1 cellular context compared by ENCODE assay signal in the genomic region with DNA sequence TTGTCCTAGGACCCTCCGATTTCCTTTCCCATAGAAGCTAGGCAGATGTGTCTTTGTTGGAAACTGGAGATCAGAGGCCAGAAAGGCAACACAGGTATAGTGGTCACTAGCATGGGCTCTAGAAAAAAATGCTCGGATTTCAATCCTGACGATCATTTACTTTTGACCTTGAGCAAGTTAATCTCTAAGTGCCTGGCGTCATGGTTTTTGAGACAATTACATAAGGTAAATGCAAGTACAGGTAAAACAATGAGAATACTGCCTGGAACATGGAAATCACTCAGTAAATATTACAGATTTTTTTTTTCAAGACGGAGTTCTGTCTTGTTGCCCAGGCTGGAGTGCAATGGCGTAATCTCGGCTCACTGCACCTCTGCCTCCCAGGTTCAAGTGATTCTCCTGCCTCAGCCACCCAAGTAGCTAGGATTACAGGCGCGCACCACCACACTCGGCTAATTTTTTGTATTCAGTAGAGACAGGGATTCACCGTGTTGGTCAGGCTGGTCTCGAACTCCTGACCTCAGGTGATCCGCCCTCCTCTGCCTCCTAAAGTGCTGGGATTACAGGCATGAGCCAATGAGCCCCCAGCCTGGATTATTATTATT.
TF ChIP-seq lines count a peak whose summit lies in the region.

No MANE protein-coding gene starts in this region.

TF ChIP-seq in HepG2, 621 proteins besides CTCF, POLR2A, EP300 and RAD21 (continued from another document and continues in another):
- TF ChIP-seq, protein P1, sequence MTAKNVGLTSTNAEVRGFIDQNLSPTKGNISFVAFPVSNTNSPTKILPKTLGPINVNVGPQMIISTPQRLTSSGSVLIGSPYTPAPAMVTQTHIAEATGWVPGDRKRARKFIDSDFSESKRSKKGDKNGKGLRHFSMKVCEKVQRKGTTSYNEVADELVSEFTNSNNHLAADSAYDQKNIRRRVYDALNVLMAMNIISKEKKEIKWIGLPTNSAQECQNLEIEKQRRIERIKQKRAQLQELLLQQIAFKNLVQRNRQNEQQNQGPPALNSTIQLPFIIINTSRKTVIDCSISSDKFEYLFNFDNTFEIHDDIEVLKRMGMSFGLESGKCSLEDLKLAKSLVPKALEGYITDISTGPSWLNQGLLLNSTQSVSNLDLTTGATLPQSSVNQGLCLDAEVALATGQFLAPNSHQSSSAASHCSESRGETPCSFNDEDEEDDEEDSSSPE (CRISPR knock-in tag; IDR thresholded peaks at IDR 0.05): 0 out of 2 replicates have a peak, but pooled peaks have one; percentile 1
- TF ChIP-seq HIVEP1 (CRISPR knock-in tag; IDR thresholded peaks at IDR 0.05) (no peak), SNAPC2 (CRISPR knock-in tag; IDR thresholded peaks at IDR 0.05) (no peak), ZNF530 (CRISPR knock-in tag; IDR thresholded peaks at IDR 0.05; ENCODE audit: low read depth) (no peak), PHF20 (CRISPR knock-in tag; IDR thresholded peaks at IDR 0.05) (no peak), SKI (IDR thresholded peaks at IDR 0.05; ENCODE audit: partially characterized antibody) (no peak), ZNF350 (CRISPR knock-in tag; IDR thresholded peaks at IDR 0.05; ENCODE audit: borderline replicate concordance, low read depth) (no peak), KMT2A (CRISPR knock-in tag; IDR thresholded peaks at IDR 0.05) (no peak), ZNF224 (CRISPR knock-in tag; IDR thresholded peaks at IDR 0.05) (no peak), ZNF282 (IDR thresholded peaks at IDR 0.05; ENCODE audit: partially characterized antibody) (no peak), ZKSCAN1 (IDR thresholded peaks at IDR 0.05; ENCODE audit: low read length) (no peak), POLR2AphosphoS5 (IDR thresholded peaks at IDR 0.05; ENCODE audit: low read depth, low read length) (peak; percentile 47), TARDBP (CRISPR knock-in tag; IDR thresholded peaks at IDR 0.05) (no peak), MAFG (CRISPR knock-in tag; IDR thresholded peaks at IDR 0.05) (no peak), TOE1 (CRISPR knock-in tag; IDR thresholded peaks at IDR 0.05) (no peak), ARHGAP35 (CRISPR knock-in tag; IDR thresholded peaks at IDR 0.05; ENCODE audit: borderline replicate concordance) (no peak), ZMAT3 (CRISPR knock-in tag; conservative IDR thresholded peaks at IDR 0.05) (no peak), SIN3A (IDR thresholded peaks at IDR 0.05; ENCODE audit: borderline replicate concordance, low read depth, low read length) (no peak), GABPA (IDR thresholded peaks at IDR 0.05; ENCODE audit: low read depth, low read length) (no peak), GABPA (CRISPR knock-in tag; IDR thresholded peaks at IDR 0.05; ENCODE audit: low read depth) (0 out of 2 replicates have a peak, but pooled peaks have one; percentile 7), SATB2 (CRISPR knock-in tag; IDR thresholded peaks at IDR 0.05) (no peak), JARID2 (CRISPR knock-in tag; IDR thresholded peaks at IDR 0.05; ENCODE audit: insufficient replicate concordance) (no peak), NRL (CRISPR knock-in tag; IDR thresholded peaks at IDR 0.05; ENCODE audit: borderline replicate concordance) (no peak), ZBTB38 (CRISPR knock-in tag; IDR thresholded peaks at IDR 0.05) (no peak), ZNF460 (CRISPR knock-in tag; IDR thresholded peaks at IDR 0.05; ENCODE audit: borderline replicate concordance) (peak; percentile 95), ZNF331 (CRISPR knock-in tag; IDR thresholded peaks at IDR 0.05) (no peak), ZNF775 (CRISPR knock-in tag; IDR thresholded peaks at IDR 0.05; ENCODE audit: borderline replicate concordance) (no peak), TBP (CRISPR knock-in tag; IDR thresholded peaks at IDR 0.05) (no peak)
- TF ChIP-seq, protein P2, sequence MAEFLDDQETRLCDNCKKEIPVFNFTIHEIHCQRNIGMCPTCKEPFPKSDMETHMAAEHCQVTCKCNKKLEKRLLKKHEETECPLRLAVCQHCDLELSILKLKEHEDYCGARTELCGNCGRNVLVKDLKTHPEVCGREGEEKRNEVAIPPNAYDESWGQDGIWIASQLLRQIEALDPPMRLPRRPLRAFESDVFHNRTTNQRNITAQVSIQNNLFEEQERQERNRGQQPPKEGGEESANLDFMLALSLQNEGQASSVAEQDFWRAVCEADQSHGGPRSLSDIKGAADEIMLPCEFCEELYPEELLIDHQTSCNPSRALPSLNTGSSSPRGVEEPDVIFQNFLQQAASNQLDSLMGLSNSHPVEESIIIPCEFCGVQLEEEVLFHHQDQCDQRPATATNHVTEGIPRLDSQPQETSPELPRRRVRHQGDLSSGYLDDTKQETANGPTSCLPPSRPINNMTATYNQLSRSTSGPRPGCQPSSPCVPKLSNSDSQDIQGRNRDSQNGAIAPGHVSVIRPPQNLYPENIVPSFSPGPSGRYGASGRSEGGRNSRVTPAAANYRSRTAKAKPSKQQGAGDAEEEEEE (CRISPR knock-in tag; IDR thresholded peaks at IDR 0.05; ENCODE audit: borderline replicate concordance): no peak
- TF ChIP-seq, protein P3, sequence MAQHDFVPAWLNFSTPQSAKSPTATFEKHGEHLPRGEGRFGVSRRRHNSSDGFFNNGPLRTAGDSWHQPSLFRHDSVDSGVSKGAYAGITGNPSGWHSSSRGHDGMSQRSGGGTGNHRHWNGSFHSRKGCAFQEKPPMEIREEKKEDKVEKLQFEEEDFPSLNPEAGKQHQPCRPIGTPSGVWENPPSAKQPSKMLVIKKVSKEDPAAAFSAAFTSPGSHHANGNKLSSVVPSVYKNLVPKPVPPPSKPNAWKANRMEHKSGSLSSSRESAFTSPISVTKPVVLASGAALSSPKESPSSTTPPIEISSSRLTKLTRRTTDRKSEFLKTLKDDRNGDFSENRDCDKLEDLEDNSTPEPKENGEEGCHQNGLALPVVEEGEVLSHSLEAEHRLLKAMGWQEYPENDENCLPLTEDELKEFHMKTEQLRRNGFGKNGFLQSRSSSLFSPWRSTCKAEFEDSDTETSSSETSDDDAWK (CRISPR knock-in tag; IDR thresholded peaks at IDR 0.05): no peak
- TF ChIP-seq, protein P4, sequence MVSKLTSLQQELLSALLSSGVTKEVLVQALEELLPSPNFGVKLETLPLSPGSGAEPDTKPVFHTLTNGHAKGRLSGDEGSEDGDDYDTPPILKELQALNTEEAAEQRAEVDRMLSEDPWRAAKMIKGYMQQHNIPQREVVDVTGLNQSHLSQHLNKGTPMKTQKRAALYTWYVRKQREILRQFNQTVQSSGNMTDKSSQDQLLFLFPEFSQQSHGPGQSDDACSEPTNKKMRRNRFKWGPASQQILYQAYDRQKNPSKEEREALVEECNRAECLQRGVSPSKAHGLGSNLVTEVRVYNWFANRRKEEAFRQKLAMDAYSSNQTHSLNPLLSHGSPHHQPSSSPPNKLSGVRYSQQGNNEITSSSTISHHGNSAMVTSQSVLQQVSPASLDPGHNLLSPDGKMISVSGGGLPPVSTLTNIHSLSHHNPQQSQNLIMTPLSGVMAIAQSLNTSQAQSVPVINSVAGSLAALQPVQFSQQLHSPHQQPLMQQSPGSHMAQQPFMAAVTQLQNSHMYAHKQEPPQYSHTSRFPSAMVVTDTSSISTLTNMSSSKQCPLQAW (CRISPR knock-in tag; IDR thresholded peaks at IDR 0.05): 0 out of 2 replicates have a peak, but pooled peaks have one; percentile 15
- TF ChIP-seq, protein P5, sequence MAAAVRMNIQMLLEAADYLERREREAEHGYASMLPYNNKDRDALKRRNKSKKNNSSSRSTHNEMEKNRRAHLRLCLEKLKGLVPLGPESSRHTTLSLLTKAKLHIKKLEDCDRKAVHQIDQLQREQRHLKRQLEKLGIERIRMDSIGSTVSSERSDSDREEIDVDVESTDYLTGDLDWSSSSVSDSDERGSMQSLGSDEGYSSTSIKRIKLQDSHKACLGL (CRISPR knock-in tag; IDR thresholded peaks at IDR 0.05): no peak
- TF ChIP-seq, protein P6, sequence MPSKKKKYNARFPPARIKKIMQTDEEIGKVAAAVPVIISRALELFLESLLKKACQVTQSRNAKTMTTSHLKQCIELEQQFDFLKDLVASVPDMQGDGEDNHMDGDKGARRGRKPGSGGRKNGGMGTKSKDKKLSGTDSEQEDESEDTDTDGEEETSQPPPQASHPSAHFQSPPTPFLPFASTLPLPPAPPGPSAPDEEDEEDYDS (CRISPR knock-in tag; IDR thresholded peaks at IDR 0.05): peak; percentile 59
- TF ChIP-seq, protein P7, sequence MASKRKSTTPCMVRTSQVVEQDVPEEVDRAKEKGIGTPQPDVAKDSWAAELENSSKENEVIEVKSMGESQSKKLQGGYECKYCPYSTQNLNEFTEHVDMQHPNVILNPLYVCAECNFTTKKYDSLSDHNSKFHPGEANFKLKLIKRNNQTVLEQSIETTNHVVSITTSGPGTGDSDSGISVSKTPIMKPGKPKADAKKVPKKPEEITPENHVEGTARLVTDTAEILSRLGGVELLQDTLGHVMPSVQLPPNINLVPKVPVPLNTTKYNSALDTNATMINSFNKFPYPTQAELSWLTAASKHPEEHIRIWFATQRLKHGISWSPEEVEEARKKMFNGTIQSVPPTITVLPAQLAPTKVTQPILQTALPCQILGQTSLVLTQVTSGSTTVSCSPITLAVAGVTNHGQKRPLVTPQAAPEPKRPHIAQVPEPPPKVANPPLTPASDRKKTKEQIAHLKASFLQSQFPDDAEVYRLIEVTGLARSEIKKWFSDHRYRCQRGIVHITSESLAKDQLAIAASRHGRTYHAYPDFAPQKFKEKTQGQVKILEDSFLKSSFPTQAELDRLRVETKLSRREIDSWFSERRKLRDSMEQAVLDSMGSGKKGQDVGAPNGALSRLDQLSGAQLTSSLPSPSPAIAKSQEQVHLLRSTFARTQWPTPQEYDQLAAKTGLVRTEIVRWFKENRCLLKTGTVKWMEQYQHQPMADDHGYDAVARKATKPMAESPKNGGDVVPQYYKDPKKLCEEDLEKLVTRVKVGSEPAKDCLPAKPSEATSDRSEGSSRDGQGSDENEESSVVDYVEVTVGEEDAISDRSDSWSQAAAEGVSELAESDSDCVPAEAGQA (IDR thresholded peaks at IDR 0.05; ENCODE audit: low read depth): no peak
- TF ChIP-seq, protein P7 (CRISPR knock-in tag; IDR thresholded peaks at IDR 0.05; ENCODE audit: borderline replicate concordance): no peak
- TF ChIP-seq, protein P8, sequence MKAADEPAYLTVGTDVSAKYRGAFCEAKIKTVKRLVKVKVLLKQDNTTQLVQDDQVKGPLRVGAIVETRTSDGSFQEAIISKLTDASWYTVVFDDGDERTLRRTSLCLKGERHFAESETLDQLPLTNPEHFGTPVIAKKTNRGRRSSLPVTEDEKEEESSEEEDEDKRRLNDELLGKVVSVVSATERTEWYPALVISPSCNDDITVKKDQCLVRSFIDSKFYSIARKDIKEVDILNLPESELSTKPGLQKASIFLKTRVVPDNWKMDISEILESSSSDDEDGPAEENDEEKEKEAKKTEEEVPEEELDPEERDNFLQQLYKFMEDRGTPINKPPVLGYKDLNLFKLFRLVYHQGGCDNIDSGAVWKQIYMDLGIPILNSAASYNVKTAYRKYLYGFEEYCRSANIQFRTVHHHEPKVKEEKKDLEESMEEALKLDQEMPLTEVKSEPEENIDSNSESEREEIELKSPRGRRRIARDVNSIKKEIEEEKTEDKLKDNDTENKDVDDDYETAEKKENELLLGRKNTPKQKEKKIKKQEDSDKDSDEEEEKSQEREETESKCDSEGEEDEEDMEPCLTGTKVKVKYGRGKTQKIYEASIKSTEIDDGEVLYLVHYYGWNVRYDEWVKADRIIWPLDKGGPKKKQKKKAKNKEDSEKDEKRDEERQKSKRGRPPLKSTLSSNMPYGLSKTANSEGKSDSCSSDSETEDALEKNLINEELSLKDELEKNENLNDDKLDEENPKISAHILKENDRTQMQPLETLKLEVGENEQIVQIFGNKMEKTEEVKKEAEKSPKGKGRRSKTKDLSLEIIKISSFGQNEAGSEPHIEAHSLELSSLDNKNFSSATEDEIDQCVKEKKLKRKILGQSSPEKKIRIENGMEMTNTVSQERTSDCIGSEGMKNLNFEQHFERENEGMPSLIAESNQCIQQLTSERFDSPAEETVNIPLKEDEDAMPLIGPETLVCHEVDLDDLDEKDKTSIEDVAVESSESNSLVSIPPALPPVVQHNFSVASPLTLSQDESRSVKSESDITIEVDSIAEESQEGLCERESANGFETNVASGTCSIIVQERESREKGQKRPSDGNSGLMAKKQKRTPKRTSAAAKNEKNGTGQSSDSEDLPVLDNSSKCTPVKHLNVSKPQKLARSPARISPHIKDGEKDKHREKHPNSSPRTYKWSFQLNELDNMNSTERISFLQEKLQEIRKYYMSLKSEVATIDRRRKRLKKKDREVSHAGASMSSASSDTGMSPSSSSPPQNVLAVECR (CRISPR knock-in tag; IDR thresholded peaks at IDR 0.05; ENCODE audit: borderline replicate concordance): no peak
- TF ChIP-seq, protein P9, sequence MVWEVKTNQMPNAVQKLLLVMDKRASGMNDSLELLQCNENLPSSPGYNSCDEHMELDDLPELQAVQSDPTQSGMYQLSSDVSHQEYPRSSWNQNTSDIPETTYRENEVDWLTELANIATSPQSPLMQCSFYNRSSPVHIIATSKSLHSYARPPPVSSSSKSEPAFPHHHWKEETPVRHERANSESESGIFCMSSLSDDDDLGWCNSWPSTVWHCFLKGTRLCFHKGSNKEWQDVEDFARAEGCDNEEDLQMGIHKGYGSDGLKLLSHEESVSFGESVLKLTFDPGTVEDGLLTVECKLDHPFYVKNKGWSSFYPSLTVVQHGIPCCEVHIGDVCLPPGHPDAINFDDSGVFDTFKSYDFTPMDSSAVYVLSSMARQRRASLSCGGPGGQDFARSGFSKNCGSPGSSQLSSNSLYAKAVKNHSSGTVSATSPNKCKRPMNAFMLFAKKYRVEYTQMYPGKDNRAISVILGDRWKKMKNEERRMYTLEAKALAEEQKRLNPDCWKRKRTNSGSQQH (CRISPR knock-in tag; IDR thresholded peaks at IDR 0.05; ENCODE audit: low read depth): no peak
- TF ChIP-seq, protein P10, sequence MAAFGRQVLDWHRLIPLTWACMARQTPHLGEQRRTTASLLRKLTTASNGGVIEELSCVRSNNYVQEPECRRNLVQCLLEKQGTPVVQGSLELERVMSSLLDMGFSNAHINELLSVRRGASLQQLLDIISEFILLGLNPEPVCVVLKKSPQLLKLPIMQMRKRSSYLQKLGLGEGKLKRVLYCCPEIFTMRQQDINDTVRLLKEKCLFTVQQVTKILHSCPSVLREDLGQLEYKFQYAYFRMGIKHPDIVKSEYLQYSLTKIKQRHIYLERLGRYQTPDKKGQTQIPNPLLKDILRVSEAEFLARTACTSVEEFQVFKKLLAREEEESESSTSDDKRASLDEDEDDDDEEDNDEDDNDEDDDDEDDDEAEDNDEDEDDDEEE (CRISPR knock-in tag; IDR thresholded peaks at IDR 0.05): no peak
- TF ChIP-seq, protein P11, sequence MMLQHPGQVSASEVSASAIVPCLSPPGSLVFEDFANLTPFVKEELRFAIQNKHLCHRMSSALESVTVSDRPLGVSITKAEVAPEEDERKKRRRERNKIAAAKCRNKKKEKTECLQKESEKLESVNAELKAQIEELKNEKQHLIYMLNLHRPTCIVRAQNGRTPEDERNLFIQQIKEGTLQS (CRISPR knock-in tag; IDR thresholded peaks at IDR 0.05): no peak
